Comparison of ENCODE assay signal across 11 cellular contexts in genomic region chr13:99421758-99422555, GRCh38.
DNase-seq lines count a peak whose midpoint lies in the region; ATAC-seq lines count a peak whose summit lies in the region.
"Had no signal": no experiment of that assay in that cellular context is flagged by ENCODE, and none has a peak within 500 bp of the region (broad histone marks: within the 10 kb centered on the region; RNA-seq: fewer than 3 reads in every experiment).

No MANE protein-coding gene starts in this region.

- DNase-seq in activated CD4-positive, CD25-positive, alpha-beta regulatory T cell treated with anti-CD3 and anti-CD28 coated beads, Interleukin-2, amount 50 U/mL, for 72 hours: peak; percentile 29
- no peak for DNase-seq in activated CD4-positive, CD25-positive, alpha-beta regulatory T cell (lab: John Stamatoyannopoulos, UW)
- peak; percentile 68 to 70 for DNase-seq in activated T-cell treated with anti-CD3 and anti-CD28 coated beads, Interleukin-2, amount 50 U/mL, for 48 hours
- DNase-seq in stimulated activated CD8-positive, alpha-beta memory T cell treated with anti-CD3 and anti-CD28 coated beads, Interleukin-4, amount 100 ng/mL, for 48 hours: peak; percentile 59
- no peak for DNase-seq in pons (ENCODE audit: low spot score)
- DNase-seq in NCI-H1105 (lab: John Stamatoyannopoulos, UW): no peak
- no peak for DNase-seq in GOT3 (lab: John Stamatoyannopoulos, UW)
- DNase-seq: aorta, midbrain, NCI-H1417 treated with DMSO at 0.1 percent for 48 hours had no signal

- peak; percentile 30 for ATAC-seq in HG02852 (IDR thresholded peaks at IDR 0.05; ENCODE audit: unreplicated experiment)

Comparison
In these comparisons a context has a peak if more than half of its experiments do, and no peak if none do; other contexts are left out.
1. DNase-seq: peak in activated CD4-positive, CD25-positive, alpha-beta regulatory T cell treated with anti-CD3 and anti-CD28 coated beads, Interleukin-2, amount 50 U/mL, for 72 hours (single experiment), activated T-cell treated with anti-CD3 and anti-CD28 coated beads, Interleukin-2, amount 50 U/mL, for 48 hours (2 of 2) and stimulated activated CD8-positive, alpha-beta memory T cell treated with anti-CD3 and anti-CD28 coated beads, Interleukin-4, amount 100 ng/mL, for 48 hours (single experiment); none in activated CD4-positive, CD25-positive, alpha-beta regulatory T cell (0 of 4), pons (single experiment), NCI-H1105 (single experiment) and GOT3 (single experiment).